Comparison of ENCODE assay signal across 1 cellular context in the genomic region with DNA sequence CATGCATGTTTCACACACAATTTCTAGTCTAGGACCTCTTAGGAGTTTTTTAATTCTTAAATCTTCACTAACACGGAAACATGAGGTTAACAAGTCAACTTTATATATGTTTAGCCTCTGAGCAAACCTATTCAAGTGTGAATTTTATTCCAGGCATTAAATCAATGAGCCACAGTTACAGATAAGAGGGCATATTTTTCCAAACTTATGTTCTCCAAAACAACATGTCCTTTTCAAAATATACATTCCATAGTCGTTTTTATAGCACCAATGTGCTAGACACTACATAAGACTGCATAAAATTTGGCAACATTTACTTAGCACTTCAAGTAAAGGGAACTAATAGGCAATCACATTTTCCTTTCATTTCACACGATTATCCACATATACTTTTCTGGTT.
TF ChIP-seq lines count a peak whose summit lies in the region.

No MANE protein-coding gene starts in this region.

TF ChIP-seq in endothelial cell of umbilical vein, 7 proteins besides CTCF, POLR2A, EP300 and RAD21:
- TF ChIP-seq FOS (IDR thresholded peaks at IDR 0.05; ENCODE audit: borderline replicate concordance, insufficient read depth, low read length) (no peak), JUN (IDR thresholded peaks at IDR 0.05; ENCODE audit: borderline replicate concordance, insufficient read depth, insufficient read length, low read depth) (no peak), EZH2 (IDR thresholded peaks at IDR 0.05; ENCODE audit: borderline replicate concordance, low read depth, low read length, severe bottlenecking) (no peak), POLR2AphosphoS5 (IDR thresholded peaks at IDR 0.05; ENCODE audit: insufficient read depth, low read depth, low read length) (no peak), GATA2 (IDR thresholded peaks at IDR 0.05; ENCODE audit: insufficient read depth, insufficient read length, low read depth, low read length) (no peak)
- TF ChIP-seq, protein P1, sequence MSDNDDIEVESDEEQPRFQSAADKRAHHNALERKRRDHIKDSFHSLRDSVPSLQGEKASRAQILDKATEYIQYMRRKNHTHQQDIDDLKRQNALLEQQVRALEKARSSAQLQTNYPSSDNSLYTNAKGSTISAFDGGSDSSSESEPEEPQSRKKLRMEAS (IDR thresholded peaks at IDR 0.05; ENCODE audit: insufficient read depth, insufficient read length), result no peak
